ENCODE assay signal across 17 cellular contexts in genomic region chr1:19412654-19413053, GRCh38.
DNase-seq lines count a peak whose midpoint lies in the region; ATAC-seq, FAIRE-seq and TF ChIP-seq lines count a peak whose summit lies in the region.
"Had no signal": no experiment of that assay in that cellular context is flagged by ENCODE, and none has a peak within 500 bp of the region (broad histone marks: within the 10 kb centered on the region; RNA-seq: fewer than 3 reads in every experiment).

No MANE protein-coding gene starts in this region.

- no peaks in the 10 kb centered on the region for H3K27me3 ChIP-seq in HepG2 (ENCODE audit: control insufficient read depth in 1 of 2, insufficient read depth in 2 of 2, low read length in 2 of 2)
- H3K27me3 ChIP-seq in right lobe of liver: no peaks in the 10 kb centered on the region
- no peaks in the 10 kb centered on the region for H3K27me3 ChIP-seq in OCI-LY3 (ENCODE audit: low read depth, low read length)
- H3K27me3 ChIP-seq in lower lobe of right lung (ENCODE audit: low read depth): no peaks in the 10 kb centered on the region
- H3K27me3 ChIP-seq in vagina: no peaks in the 10 kb centered on the region
- H3K27me3 ChIP-seq: dorsolateral prefrontal cortex had no signal

- in situ Hi-C loops in HepG2 (cut with HindIII; ENCODE audit: extremely low pct_ligation_motif_present, low pct_unique_long_range_greater_than_20kb): no loop called here

- intact Hi-C loops in HepG2 (cut with micrococcal nuclease; ENCODE audit: unreplicated experiment): no loop called here
- intact Hi-C loops in right lobe of liver (cut with DNase I): no loop called here
- intact Hi-C loops in lower lobe of right lung (cut with DNase I): no loop called here
- intact Hi-C loops in vagina (cut with DNase I): no loop called here

- no peak for TF ChIP-seq RAD21 in HepG2 (CRISPR knock-in tag; IDR thresholded peaks at IDR 0.05)

- H3K79me2 ChIP-seq in HepG2 (ENCODE audit: insufficient read depth, low read length) (peaks cover 26% of the 10 kb centered on the region), OCI-LY3 (ENCODE audit: low read length) (peaks cover 13% of the 10 kb centered on the region)

- TF ChIP-seq POLR2A in HepG2 (IDR thresholded peaks at IDR 0.05; ENCODE audit: insufficient read depth in 1 of 2, low read depth in 2 of 2, low read length in 2 of 2): no peak
- TF ChIP-seq POLR2A in right lobe of liver (IDR thresholded peaks at IDR 0.05): no peak
- TF ChIP-seq POLR2A in vagina (IDR thresholded peaks at IDR 0.05): no peak
- TF ChIP-seq POLR2A in GM12892 (IDR thresholded peaks at IDR 0.05; ENCODE audit: low read depth, low read length): no peak

- H3K9ac ChIP-seq in HepG2 (ENCODE audit: insufficient read depth, low read depth, low read length) (no peak overlapping the region), OCI-LY3 (ENCODE audit: low read length) (no peak overlapping the region)

- H4K20me1 ChIP-seq in HepG2 (ENCODE audit: insufficient read depth, low read length) (peaks cover 4% of the 10 kb centered on the region; the same call in 1 of the 2 replicates), OCI-LY3 (ENCODE audit: insufficient read depth, low read length) (peaks cover 21% of the 10 kb centered on the region; the same call in 1 of the 2 replicates)

- H2AFZ ChIP-seq in HepG2 (ENCODE audit: low read length) (no peak overlapping the region), OCI-LY3 (ENCODE audit: low read depth, low read length) (no peak overlapping the region)

- no peak for DNase-seq in HepG2 (ENCODE audit: low spot score)
- no peak for DNase-seq in right lobe of liver
- no peak for DNase-seq in lower lobe of right lung
- DNase-seq in vagina (ENCODE audit: extremely low spot score in 2 of 2): no peak
- DNase-seq in GM12892 (ENCODE audit: insufficient read length): no peak
- no peak for DNase-seq in NOMO-1 (lab: John Stamatoyannopoulos, UW; ENCODE audit: unreplicated experiment in 2 of 2)
- DNase-seq: activated CD4-positive, alpha-beta memory T cell treated with anti-CD3 and anti-CD28 coated beads, Interleukin-2, amount 10 ng/mL, durations not matched to agents 7 days and 5 days; activated effector memory CD4-positive, alpha-beta T cell treated with anti-CD3 and anti-CD28 coated beads, Interleukin-2, amount 50 U/mL, for 16 hours; dorsolateral prefrontal cortex; KG1; NCI-H1694 treated with DMSO at 0.1 percent for 48 hours had no signal

- 66% methylated on average over 7 of the region's 8 CpGs for WGBS in HepG2 (ENCODE audit: low lambda C conversion rate)
- WGBS in right lobe of liver (ENCODE audit: insufficient coverage, low coverage, low lambda C conversion rate, missing lambda C conversion rate): 91% methylated on average over 8 of the region's 8 CpGs

- no peaks in the 10 kb centered on the region for H3K9me3 ChIP-seq in HepG2 (ENCODE audit: low read length)
- H3K9me3 ChIP-seq in right lobe of liver: no peaks in the 10 kb centered on the region
- H3K9me3 ChIP-seq in OCI-LY3 (ENCODE audit: insufficient read depth, low read length): no peaks in the 10 kb centered on the region
- no peaks in the 10 kb centered on the region for H3K9me3 ChIP-seq in lower lobe of right lung
- H3K9me3 ChIP-seq in vagina: no peaks in the 10 kb centered on the region

- H3K27ac ChIP-seq in HepG2 (ENCODE audit: extremely low read length, insufficient read depth, low read length): no peak overlapping the region
- no peak overlapping the region for H3K27ac ChIP-seq in right lobe of liver
- no peak overlapping the region for H3K27ac ChIP-seq in OCI-LY3 (ENCODE audit: low read length)
- peak overlapping the region; percentile 33 for H3K27ac ChIP-seq in lower lobe of right lung
- peak overlapping the region; percentile 91 for H3K27ac ChIP-seq in vagina
- H3K27ac ChIP-seq: SK-N-MC had no signal

- POLR2A ChIA-PET in HepG2 (lab: Yijun Ruan, JAX): interaction anchor here (1.1 kb wide), 1 partner anchor 30 kb away, joined by 3 read pairs; no protein-coding TSS in a partner anchor

- H3K36me3 ChIP-seq in HepG2 (replicated peaks in 1 of 2; ENCODE audit: control insufficient read depth in 1 of 2, insufficient read depth in 2 of 2, low read length in 2 of 2): peaks cover 8 to 35% of the 10 kb centered on the region in 2 experiments; a peak in 4 of 5 replicates
- peaks cover 0 to 3% (median 0%) of the 10 kb centered on the region in 4 donors for H3K36me3 ChIP-seq in right lobe of liver
- no peaks in the 10 kb centered on the region for H3K36me3 ChIP-seq in OCI-LY3 (replicated peaks; ENCODE audit: low read depth, low read length)
- H3K36me3 ChIP-seq in lower lobe of right lung: peaks cover 20% of the 10 kb centered on the region
- no peaks in the 10 kb centered on the region for H3K36me3 ChIP-seq in vagina

- CTCF ChIA-PET in HepG2 (lab: Yijun Ruan, JAX; ENCODE audit: low intra/inter-chr PET ratio, low total read pairs): no interaction called here

- H3K4me1 ChIP-seq in HepG2 (ENCODE audit: insufficient read depth, low read length) (peaks cover 61% of the 10 kb centered on the region), right lobe of liver (peaks cover 0 to 14% (median 3%) of the 10 kb centered on the region in 4 donors), OCI-LY3 (ENCODE audit: low read length) (peaks cover 25% of the 10 kb centered on the region), lower lobe of right lung (peaks cover 80% of the 10 kb centered on the region), vagina (peaks cover 83% of the 10 kb centered on the region)

- TF ChIP-seq CTCF in HepG2 (CRISPR knock-in tag; IDR thresholded peaks at IDR 0.05): no peak
- TF ChIP-seq CTCF in right lobe of liver (IDR thresholded peaks at IDR 0.05): no peak
- no peak for TF ChIP-seq CTCF in OCI-LY3 (IDR thresholded peaks at IDR 0.05; ENCODE audit: low read depth, low read length)
- TF ChIP-seq CTCF in lower lobe of right lung (IDR thresholded peaks at IDR 0.05): no peak
- TF ChIP-seq CTCF in vagina (IDR thresholded peaks at IDR 0.05): no peak

- FAIRE-seq in HepG2 (lab: Jason Lieb, UNC): no peak
- FAIRE-seq in GM12892 (lab: Jason Lieb, UNC): no peak

- no TSS peak for BruUV-seq in HepG2 (replicated peaks; lab: Mats Ljungman, UMichigan)

- H3K4me3 ChIP-seq in HepG2 (replicated peaks in 1 of 3; ENCODE audit: insufficient read depth in 1 of 3, low read depth in 2 of 3, low read length in 3 of 3) (no peak overlapping the region), right lobe of liver (no peak overlapping the region), OCI-LY3 (ENCODE audit: low read length) (no peak overlapping the region), lower lobe of right lung (no peak overlapping the region), vagina (no peak overlapping the region)
- H3K4me3 ChIP-seq: dorsolateral prefrontal cortex, lung, SK-N-MC, skin epidermis had no signal

- ATAC-seq in HepG2: no peak
- no peak for ATAC-seq in right lobe of liver
- ATAC-seq in lower lobe of right lung: peak in 1 of 2 donors; percentile 46
- no peak for ATAC-seq in GM21381 (IDR thresholded peaks at IDR 0.05; ENCODE audit: unreplicated experiment)
- ATAC-seq: HCT116 had no signal

- H3K4me2 ChIP-seq in HepG2 (ENCODE audit: low read depth, low read length): no peak overlapping the region
- H3K4me2 ChIP-seq in OCI-LY3 (ENCODE audit: low read length): peak overlapping the region; percentile 41

- no peak for TF ChIP-seq EP300 in HepG2 (IDR thresholded peaks at IDR 0.05; ENCODE audit: low read depth in 2 of 2, low read length in 2 of 2)
- TF ChIP-seq EP300 in HepG2 (CRISPR knock-in tag; IDR thresholded peaks at IDR 0.05; ENCODE audit: borderline replicate concordance): no peak

TF ChIP-seq in HepG2, 621 proteins besides CTCF, POLR2A, EP300 and RAD21:
- 0 out of 2 replicates have a peak, but pooled peaks have one; percentile 38 for TF ChIP-seq ZNF7 (CRISPR knock-in tag; IDR thresholded peaks at IDR 0.05)
- TF ChIP-seq FOSL2 (CRISPR knock-in tag; IDR thresholded peaks at IDR 0.05): peak; percentile 44
- no peak for TF ChIP-seq HNRNPUL1 (IDR thresholded peaks at IDR 0.05; ENCODE audit: low read depth, low read length)
- TF ChIP-seq NFIC (IDR thresholded peaks at IDR 0.05; ENCODE audit: low read length): 0 out of 2 replicates have a peak, but pooled peaks have one; percentile 36
- peak; percentile 21; the same call in 1 of the 2 replicates for TF ChIP-seq TCF7 (IDR thresholded peaks at IDR 0.05; ENCODE audit: low read depth)
- no peak for TF ChIP-seq SKI (IDR thresholded peaks at IDR 0.05; ENCODE audit: partially characterized antibody)
- 0 out of 2 replicates have a peak, but pooled peaks have one; percentile 21 for TF ChIP-seq TBX2 (CRISPR knock-in tag; IDR thresholded peaks at IDR 0.05; ENCODE audit: borderline replicate concordance)
- no peak for TF ChIP-seq FOXO1 (CRISPR knock-in tag; IDR thresholded peaks at IDR 0.05)
- peak; percentile 81 for TF ChIP-seq ZBTB33 (CRISPR knock-in tag; IDR thresholded peaks at IDR 0.05)
- no peak for TF ChIP-seq NFE2 (CRISPR knock-in tag; IDR thresholded peaks at IDR 0.05)
- no peak for TF ChIP-seq NRL (CRISPR knock-in tag; IDR thresholded peaks at IDR 0.05; ENCODE audit: borderline replicate concordance)

Comparison
In these comparisons a context has a peak if more than half of its experiments do, and no peak if none do; other contexts are left out.
1. H3K27ac ChIP-seq: peak in lower lobe of right lung (single experiment) and vagina (single experiment); none in HepG2 (single experiment), right lobe of liver (0 of 3) and OCI-LY3 (single experiment).